ENCODE assay signal across 8 cellular contexts in the genomic region with DNA sequence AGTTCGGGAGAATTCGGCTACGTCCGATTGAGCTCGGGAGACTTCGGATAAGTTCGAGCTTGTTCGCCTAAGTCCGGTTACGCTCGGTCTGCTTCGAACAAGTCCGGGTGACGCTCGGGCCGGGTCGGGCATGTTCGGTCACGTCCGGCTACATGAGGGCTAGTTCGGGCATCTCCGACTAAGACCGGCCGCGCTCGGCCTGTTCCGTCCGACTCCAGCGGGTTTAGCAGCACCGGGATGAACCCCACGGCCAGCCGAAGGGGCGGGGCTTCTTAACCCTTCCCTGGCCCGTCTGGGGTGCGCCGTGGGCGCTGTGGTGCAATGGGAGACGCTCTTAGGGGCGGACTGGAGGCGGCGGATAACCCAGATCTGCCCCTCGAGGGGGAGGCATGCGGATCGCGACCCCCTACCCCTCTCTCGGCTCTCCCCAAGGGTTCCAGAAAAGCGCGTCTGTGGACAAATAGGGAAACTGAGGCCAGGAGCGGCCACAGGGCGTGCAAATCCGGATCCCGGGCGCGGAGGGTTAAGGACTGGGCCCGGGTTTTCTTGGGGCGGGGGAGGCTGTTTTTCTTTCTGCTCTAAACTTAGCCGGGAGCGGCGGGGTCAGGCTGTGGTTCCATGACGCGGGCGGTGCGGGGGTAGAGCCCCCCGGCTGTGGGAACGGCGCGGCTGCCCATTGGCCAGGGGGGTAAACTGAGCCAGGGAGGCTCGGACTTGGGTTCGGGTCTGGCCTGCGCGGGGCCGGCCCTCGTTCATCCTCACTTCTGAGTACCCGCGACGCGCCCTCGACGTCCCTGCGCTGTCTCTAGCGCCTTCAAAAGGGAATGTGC. TPM values are rescaled to one million over a fixed set of nuclear protein-coding genes. Genes with fewer than 3 reads are reported as not detected.
DNase-seq lines count a peak whose midpoint lies in the region; ATAC-seq and TF ChIP-seq lines count a peak whose summit lies in the region.

No MANE protein-coding gene starts in this region.

- H3K4me1 Mint-ChIP-seq in activated naive CD8-positive, alpha-beta T cell treated with anti-CD3 and anti-CD28 coated beads, Interleukin-2, amount 10 ng/mL, durations not matched to agents 7 days and 5 days, result peaks cover 13% of the 10 kb centered on the region

- peak overlapping the region; percentile 85 for H2AFZ ChIP-seq in SU-DHL-6 (ENCODE audit: low read depth, low read length, severe bottlenecking)
- H2AFZ ChIP-seq in osteoblast (ENCODE audit: low read length), result peak overlapping the region; percentile 90

- H3K4me3 Mint-ChIP-seq in activated naive CD8-positive, alpha-beta T cell treated with anti-CD3 and anti-CD28 coated beads, Interleukin-2, amount 10 ng/mL, durations not matched to agents 7 days and 5 days, result peak overlapping the region; percentile 89

- peak; percentile 85 for ATAC-seq in HG02571 (IDR thresholded peaks at IDR 0.05; ENCODE audit: unreplicated experiment)
- peak; percentile 99 for ATAC-seq in activated naive CD8-positive, alpha-beta T cell treated with anti-CD3 and anti-CD28 coated beads, Interleukin-2, amount 10 ng/mL, durations not matched to agents 7 days and 5 days (ENCODE audit: low read depth)
- peak; percentile 99 for ATAC-seq in Right ventricle myocardium superior (ENCODE audit: poor library complexity)

- H3F3A ChIP-seq in SU-DHL-6 (ENCODE audit: insufficient read depth), result 0 out of 2 replicates have a peak, but pooled peaks cover 6% of the 10 kb centered on the region

- H3K4me2 ChIP-seq in SU-DHL-6 (ENCODE audit: low read depth, low read length, poor library complexity, severe bottlenecking), result peak overlapping the region; percentile 74
- H3K4me2 ChIP-seq in osteoblast (ENCODE audit: insufficient read depth, low read length), result peak overlapping the region; percentile 86

- H4K20me1 ChIP-seq in SU-DHL-6 (ENCODE audit: low read depth, low read length) (no peaks in the 10 kb centered on the region), osteoblast (ENCODE audit: insufficient read depth, low read length) (no peaks in the 10 kb centered on the region)

- H3K27ac ChIP-seq in SU-DHL-6 (ENCODE audit: low read depth, low read length), result no peak overlapping the region
- no peak overlapping the region for H3K27ac ChIP-seq in osteoblast (ENCODE audit: low read depth, low read length)
- peak overlapping the region; percentile 61 for H3K27ac ChIP-seq in temporal lobe (ENCODE audit: low read depth, low read length)

- peaks cover 12% of the 10 kb centered on the region for H3K4me1 ChIP-seq in osteoblast (ENCODE audit: insufficient read depth, low read length)

- intact Hi-C loops in Right ventricle myocardium superior (cut with DNase I), result no loop called here

- TF ChIP-seq CTCF in SU-DHL-6 (IDR thresholded peaks at IDR 0.05; ENCODE audit: insufficient read depth, low read length, poor library complexity, severe bottlenecking), result no peak
- no peak for TF ChIP-seq CTCF in osteoblast (IDR thresholded peaks at IDR 0.05; ENCODE audit: extremely low read depth, low read depth, low read length)

- H3K4me3 ChIP-seq in SU-DHL-6 (ENCODE audit: insufficient read depth, low read length, poor library complexity, severe bottlenecking) (peak overlapping the region; percentile 61), osteoblast (ENCODE audit: insufficient read depth, low read length) (peak overlapping the region; percentile 67)

- H3K9me3 ChIP-seq in SU-DHL-6 (ENCODE audit: insufficient read depth, low read length) (no peaks in the 10 kb centered on the region), osteoblast (ENCODE audit: low read depth, low read length) (no peaks in the 10 kb centered on the region)

- DNase-seq in GDM1 (lab: John Stamatoyannopoulos, UW) (peak; percentile 95), NCI-H1092 treated with DMSO at 0.1 percent for 48 hours (lab: John Stamatoyannopoulos, UW) (peak; percentile 94), Right ventricle myocardium superior (peak; percentile 99), osteoblast (ENCODE audit: insufficient read length, low spot score, missing footprints) (peak; percentile 100)
- DNase-seq in activated naive CD8-positive, alpha-beta T cell treated with anti-CD3 and anti-CD28 coated beads, Interleukin-2, amount 10 ng/mL, durations not matched to agents 7 days and 5 days, result peak; percentile 86

- no peaks in the 10 kb centered on the region for H3K36me3 Mint-ChIP-seq in activated naive CD8-positive, alpha-beta T cell treated with anti-CD3 and anti-CD28 coated beads, Interleukin-2, amount 10 ng/mL, durations not matched to agents 7 days and 5 days

- H3K9me2 ChIP-seq in SU-DHL-6 (replicated peaks; ENCODE audit: insufficient read depth, low read length), result no peaks in the 10 kb centered on the region

- H3K36me3 ChIP-seq in SU-DHL-6 (ENCODE audit: low read length) (no peaks in the 10 kb centered on the region), osteoblast (ENCODE audit: insufficient read depth, low read length) (no peaks in the 10 kb centered on the region)

- no peaks in the 10 kb centered on the region for H3K9me3 Mint-ChIP-seq in activated naive CD8-positive, alpha-beta T cell treated with anti-CD3 and anti-CD28 coated beads, Interleukin-2, amount 10 ng/mL, durations not matched to agents 7 days and 5 days

- H3K27me3 ChIP-seq in SU-DHL-6 (ENCODE audit: low read length) (no peaks in the 10 kb centered on the region), osteoblast (ENCODE audit: insufficient read depth, low read length) (peaks cover 21% of the 10 kb centered on the region)

- POLR2A ChIA-PET in activated naive CD8-positive, alpha-beta T cell treated with anti-CD3 and anti-CD28 coated beads, Interleukin-2, amount 10 ng/mL, durations not matched to agents 7 days and 5 days (lab: Charles Lee), result interaction anchor here (0.6 to 1.5 kb wide), 5 partner anchors 21 to 57 kb away, joined by 3 to 5 read pairs (median 4); a partner anchor contains a TSS

- peak overlapping the region; percentile 59 for H3K9ac ChIP-seq in SU-DHL-6 (ENCODE audit: low read length)

- H3K27ac Mint-ChIP-seq in activated naive CD8-positive, alpha-beta T cell treated with anti-CD3 and anti-CD28 coated beads, Interleukin-2, amount 10 ng/mL, durations not matched to agents 7 days and 5 days, result peak overlapping the region; percentile 61

- H3K79me2 ChIP-seq in SU-DHL-6 (ENCODE audit: insufficient read depth, low read length) (no peaks in the 10 kb centered on the region), osteoblast (ENCODE audit: insufficient read depth, low read length) (no peaks in the 10 kb centered on the region)

- H3K27me3 Mint-ChIP-seq in activated naive CD8-positive, alpha-beta T cell treated with anti-CD3 and anti-CD28 coated beads, Interleukin-2, amount 10 ng/mL, durations not matched to agents 7 days and 5 days, result peaks cover 58% of the 10 kb centered on the region

RNA-seq across cellular contexts. Expression of a gene that starts 1.5 kb away (rescaled TPM):
- total RNA-seq in activated naive CD8-positive, alpha-beta T cell treated with anti-CD3 and anti-CD28 coated beads, Interleukin-2, amount 10 ng/mL, durations not matched to agents 7 days and 5 days, result under 1 TPM in 1 of 2 experiments, not detected in 1; 0.65 TPM
- total RNA-seq in Right ventricle myocardium superior, result 1.8 TPM
- total RNA-seq in osteoblast, result under 0.01 TPM in 1 of 2 replicates, not detected in the other
- 1.2 TPM for total RNA-seq in temporal lobe

RNA-seq across cellular contexts. Expression of a gene that starts 20.9 kb away (rescaled TPM):
- 1 to 10 TPM; 3.0 to 6.1 TPM for total RNA-seq in activated naive CD8-positive, alpha-beta T cell treated with anti-CD3 and anti-CD28 coated beads, Interleukin-2, amount 10 ng/mL, durations not matched to agents 7 days and 5 days
- total RNA-seq in Right ventricle myocardium superior (26.7 TPM), osteoblast (0.72 and 1.8 TPM in 2 replicates), temporal lobe (44.7 TPM)

RNA-seq across cellular contexts. Expression of a gene that starts 31.7 kb away (rescaled TPM):
- 1 to 10 TPM; 5.8 to 6.5 TPM for total RNA-seq in activated naive CD8-positive, alpha-beta T cell treated with anti-CD3 and anti-CD28 coated beads, Interleukin-2, amount 10 ng/mL, durations not matched to agents 7 days and 5 days
- 9.4 TPM for total RNA-seq in Right ventricle myocardium superior
- total RNA-seq in osteoblast, result 8.3 and 9.4 TPM in 2 replicates
- total RNA-seq in temporal lobe, result 2.7 TPM

RNA-seq across cellular contexts. Expression of a gene that starts 49.5 kb away (rescaled TPM):
- 1 to 10 TPM; 5.0 to 5.2 TPM for total RNA-seq in activated naive CD8-positive, alpha-beta T cell treated with anti-CD3 and anti-CD28 coated beads, Interleukin-2, amount 10 ng/mL, durations not matched to agents 7 days and 5 days
- total RNA-seq in Right ventricle myocardium superior (0.35 TPM), osteoblast (2.5 and 3.5 TPM in 2 replicates), temporal lobe (0.49 TPM)

RNA-seq across cellular contexts. Expression of a gene that starts 51.1 kb away (rescaled TPM):
- total RNA-seq in activated naive CD8-positive, alpha-beta T cell treated with anti-CD3 and anti-CD28 coated beads, Interleukin-2, amount 10 ng/mL, durations not matched to agents 7 days and 5 days, result 10 to 100 TPM; 78.8 to 80.8 TPM
- total RNA-seq in Right ventricle myocardium superior (23.1 TPM), osteoblast (110 and 126 TPM in 2 replicates), temporal lobe (under 0.01 TPM)
